21 cellular contexts compared by ENCODE assay signal in genomic region chr11:105783216-105783615, GRCh38.
"Had no signal": no experiment of that assay in that cellular context is flagged by ENCODE, and none has a peak within 500 bp of the region (broad histone marks: within the 10 kb centered on the region; RNA-seq: fewer than 3 reads in every experiment).

No MANE protein-coding gene starts in this region.

- H3K27ac ChIP-seq: heart right ventricle, left ventricle myocardium inferior, lower lobe of right lung, neutrophil, right atrium auricular region, sigmoid colon, skin epidermis, thyroid gland, uterus had no signal

- H3K36me3 ChIP-seq: heart right ventricle, left ventricle myocardium inferior, lower lobe of right lung, neutrophil, right atrium auricular region, sigmoid colon, thyroid gland, uterus had no signal

- ATAC-seq: esophagus mucosa; heart right ventricle; left cardiac atrium; lower lobe of right lung; naive thymus-derived CD4-positive, alpha-beta T cell; stimulated activated naive B cell treated with anti-CD40 and anti-IgM and Interleukin-4, amounts not matched to agents 10 μg/mL and 1 μg/mL and 100 μg/mL, for 72 hours; stimulated activated naive CD8-positive, alpha-beta T cell treated with anti-CD3 and anti-CD28 coated beads, Interleukin-15, amount 100 ng/mL, for 72 hours had no signal

- DNase-seq: cortex of kidney; effector memory CD4-positive, alpha-beta T cell; heart right ventricle; left cardiac atrium; left ventricle myocardium inferior; lower lobe of right lung; mesenchymal stem cell; naive thymus-derived CD4-positive, alpha-beta T cell; nephron progenitor cell; posterior cingulate gyrus; sigmoid colon; stimulated activated CD4-positive, alpha-beta T cell treated with anti-CD3 and anti-CD28 coated beads, Interleukin-2, amount 100 ng/mL, for 24 hours; stimulated activated CD4-positive, alpha-beta T cell treated with anti-CD3 and anti-CD28 coated beads, Interleukin-4, amount 100 ng/mL, for 4 hours; stimulated activated naive B cell treated with anti-CD40 and anti-IgM and Interleukin-4, amounts not matched to agents 10 μg/mL and 1 μg/mL and 100 μg/mL, for 72 hours; stimulated activated naive CD8-positive, alpha-beta T cell treated with anti-CD3 and anti-CD28 coated beads, Interleukin-15, amount 100 ng/mL, for 72 hours; thyroid gland; uterus had no signal

- H3K27me3 ChIP-seq: heart right ventricle, neutrophil, right atrium auricular region, sigmoid colon, thyroid gland, uterus had no signal

- H3K4me1 ChIP-seq: heart right ventricle, left ventricle myocardium inferior, lower lobe of right lung, right atrium auricular region, sigmoid colon, thyroid gland, uterus had no signal

- H3K9me3 ChIP-seq: heart right ventricle, left ventricle myocardium inferior, lower lobe of right lung, neutrophil, right atrium auricular region, sigmoid colon, thyroid gland, uterus had no signal

- H3K4me3 ChIP-seq: heart right ventricle, left ventricle myocardium inferior, lower lobe of right lung, right atrium auricular region, sigmoid colon, skin epidermis, thyroid gland, uterus had no signal
